ENCODE assay signal across 8 cellular contexts in the genomic region with DNA sequence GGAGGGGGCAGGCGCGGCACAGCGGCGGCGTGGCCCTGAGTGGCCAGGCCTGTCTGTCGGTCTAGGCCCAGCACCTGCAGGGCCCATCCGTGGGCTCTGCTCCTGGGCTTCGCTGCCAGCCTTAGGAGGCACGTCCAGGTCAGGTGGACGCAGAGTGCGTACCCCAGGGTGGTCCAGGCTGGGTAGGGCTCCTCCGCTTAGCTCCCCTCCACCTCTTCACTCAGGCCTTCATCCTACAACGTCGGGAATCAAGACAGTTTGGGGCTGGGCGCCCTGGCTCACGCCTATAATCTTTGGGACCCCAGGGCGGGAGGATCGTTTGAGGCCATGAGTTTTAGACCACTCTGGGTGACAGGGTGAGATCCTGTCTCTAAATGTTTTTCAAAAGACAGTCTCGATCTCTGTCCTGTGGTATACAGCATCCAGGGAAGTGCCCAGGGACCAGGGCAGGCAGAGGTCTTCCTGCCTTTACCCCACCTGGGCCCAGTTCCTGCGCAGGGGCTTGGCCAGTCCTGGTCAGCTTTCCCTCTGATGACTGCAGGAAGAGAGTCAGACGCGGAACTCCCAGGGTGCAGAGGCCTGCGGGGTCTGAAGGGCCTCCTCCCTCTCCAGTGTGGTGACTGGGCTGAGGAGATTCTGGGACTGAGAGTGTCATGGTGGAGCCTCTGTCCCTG. TPM values are rescaled to one million over a fixed set of nuclear protein-coding genes. Genes with fewer than 3 reads are reported as not detected.
DNase-seq lines count a peak whose midpoint lies in the region; ATAC-seq and TF ChIP-seq lines count a peak whose summit lies in the region.
"Not testable (repeated sequence)": the region's sequence is repeated elsewhere in the genome, so short reads cannot be mapped to it uniquely, and the experiment has no call there.

No MANE protein-coding gene starts in this region.

- not testable (repeated sequence) for H3K36me3 Mint-ChIP-seq in HFFc6 (ENCODE audit: low read depth)
- H3K36me3 Mint-ChIP-seq in activated CD8-positive, alpha-beta T cell treated with anti-CD3 and anti-CD28 coated beads for 36 hours (ENCODE audit: low read depth), result peaks cover 32% of the 10 kb centered on the region

- DNase-seq in GM12864 (ENCODE audit: low read depth); activated CD8-positive, alpha-beta T cell treated with anti-CD3 and anti-CD28 coated beads for 36 hours; choroid plexus epithelial cell (ENCODE audit: low read depth); upper lobe of left lung: not testable (repeated sequence)
- DNase-seq in HFFc6 (peak; percentile 5), NCI-H748 (lab: John Stamatoyannopoulos, UW; ENCODE audit: unreplicated experiment) (peak; percentile 2)

- H3K27me3 Mint-ChIP-seq in HFFc6 (ENCODE audit: insufficient read depth); activated CD8-positive, alpha-beta T cell treated with anti-CD3 and anti-CD28 coated beads for 36 hours: not testable (repeated sequence)

- peak overlapping the region; percentile 83 for H3K27ac Mint-ChIP-seq in HFFc6
- peak overlapping the region; percentile 88 for H3K27ac Mint-ChIP-seq in activated CD8-positive, alpha-beta T cell treated with anti-CD3 and anti-CD28 coated beads for 36 hours

- TF ChIP-seq CTCF in GM12864 (IDR thresholded peaks at IDR 0.05; ENCODE audit: low read depth, low read length, missing control alignments); HFFc6 (IDR thresholded peaks at IDR 0.05); activated CD8-positive, alpha-beta T cell treated with anti-CD3 and anti-CD28 coated beads for 36 hours (IDR thresholded peaks at IDR 0.05); choroid plexus epithelial cell (conservative IDR thresholded peaks at IDR 0.05; ENCODE audit: low read depth, low read length); neutrophil (IDR thresholded peaks at IDR 0.05); upper lobe of left lung (IDR thresholded peaks at IDR 0.05): not testable (repeated sequence)

- not testable (repeated sequence) for H3K27me3 ChIP-seq in iPS-15b (ENCODE audit: control insufficient read depth, insufficient read depth, low read length); neutrophil; upper lobe of left lung

- H3K4me1 Mint-ChIP-seq in HFFc6 (ENCODE audit: low read depth), result peaks cover 26% of the 10 kb centered on the region
- peaks cover 13% of the 10 kb centered on the region for H3K4me1 Mint-ChIP-seq in activated CD8-positive, alpha-beta T cell treated with anti-CD3 and anti-CD28 coated beads for 36 hours (ENCODE audit: low read depth)

- intact Hi-C loops in activated CD8-positive, alpha-beta T cell treated with anti-CD3 and anti-CD28 coated beads for 36 hours (cut with micrococcal nuclease), result loop anchor here (5.0 kb wide), 1 partner anchor 154 kb away; no protein-coding TSS in a partner anchor

- CTCF ChIA-PET in activated CD8-positive, alpha-beta T cell treated with anti-CD3 and anti-CD28 coated beads for 36 hours (lab: Charles Lee), result interaction anchor here (1.3 to 3.0 kb wide), 2 partner anchors 159 to 194 kb away, joined by 3 to 15 read pairs; partner anchors contain the start of gene IMP4

- not testable (repeated sequence) for TF ChIP-seq POLR2A in upper lobe of left lung (IDR thresholded peaks at IDR 0.05)

- not testable (repeated sequence) for H3K9ac ChIP-seq in iPS-15b (ENCODE audit: low read depth, low read length)

- POLR2A ChIA-PET in activated CD8-positive, alpha-beta T cell treated with anti-CD3 and anti-CD28 coated beads for 36 hours (lab: Charles Lee), result interaction anchor here (1.2 to 3.3 kb wide), 2 partner anchors 159 to 1306 kb away, joined by 3 to 14 read pairs; partner anchors contain the start of gene IMP4

- H3K36me3 ChIP-seq in iPS-15b (ENCODE audit: control insufficient read depth, insufficient read depth, low read length); neutrophil; upper lobe of left lung: not testable (repeated sequence)

- H3K4me1 ChIP-seq in iPS-15b (ENCODE audit: control insufficient read depth, insufficient read depth, low read length), result not testable (repeated sequence)
- peaks cover 18 to 19% of the 10 kb centered on the region in 2 experiments for H3K4me1 ChIP-seq in neutrophil (ENCODE audit: control insufficient read depth in 1 of 2, insufficient read depth in 1 of 2, low read depth in 1 of 2, low read length in 1 of 2)
- H3K4me1 ChIP-seq in upper lobe of left lung, result peaks cover 12 to 32% (median 21%) of the 10 kb centered on the region in 4 donors

- not testable (repeated sequence) for H3K27ac ChIP-seq in neutrophil
- H3K27ac ChIP-seq in upper lobe of left lung, result peak overlapping the region in 3 of 4 donors; percentile 30 to 93 (median 88)

- H3K4me3 ChIP-seq in GM12864 (ENCODE audit: low read depth, low read length) (peak overlapping the region; percentile 91), choroid plexus epithelial cell (ENCODE audit: low read depth, low read length) (peak overlapping the region; percentile 59), iPS-15b (ENCODE audit: low read depth, low read length) (peak overlapping the region; percentile 53), neutrophil (ENCODE audit: low read depth in 1 of 2, low read length in 1 of 2) (peak overlapping the region; percentile 78 to 87), upper lobe of left lung (peak overlapping the region; percentile 33 to 100 (median 98))

- WGBS in upper lobe of left lung, 2 donors, result 45 to 63% methylated on average over 12 to 15 of the region's 23 CpGs

- not testable (repeated sequence) for ATAC-seq in activated CD8-positive, alpha-beta T cell treated with anti-CD3 and anti-CD28 coated beads for 36 hours; upper lobe of left lung (ENCODE audit: low FRiP score in 2 of 2)

- H3K9me3 Mint-ChIP-seq in HFFc6; activated CD8-positive, alpha-beta T cell treated with anti-CD3 and anti-CD28 coated beads for 36 hours: not testable (repeated sequence)

- not testable (repeated sequence) for TF ChIP-seq EP300 in upper lobe of left lung (IDR thresholded peaks at IDR 0.05)

- not testable (repeated sequence) for H3K9me3 ChIP-seq in iPS-15b (ENCODE audit: control insufficient read depth, insufficient read depth, low read length); neutrophil; upper lobe of left lung

- H3K4me3 Mint-ChIP-seq in HFFc6, result peak overlapping the region; percentile 88
- peak overlapping the region; percentile 80 for H3K4me3 Mint-ChIP-seq in activated CD8-positive, alpha-beta T cell treated with anti-CD3 and anti-CD28 coated beads for 36 hours

RNA-seq across cellular contexts. Expression of gene MZT2B, which starts 0.9 kb away (rescaled TPM):
- 100 to 1,000 TPM; 259 to 361 (median 309) TPM for total RNA-seq in HFFc6 (2021; fragmentation: NEBNext Ultra II Directional; extraction: Animal tissue kit (Norgen Biotek cat#: 25700))
- 100 to 1,000 TPM; 390 to 402 TPM for total RNA-seq in activated CD8-positive, alpha-beta T cell treated with anti-CD3 and anti-CD28 coated beads for 36 hours
- total RNA-seq in upper lobe of left lung, result 100 to 1,000 TPM in 5 of 6 donors, 10 to 100 TPM in 1; 78.7 to 203 (median 130) TPM

RNA-seq across cellular contexts. Expression of gene SMPD4, which starts 1.6 kb away (rescaled TPM):
- 10 to 100 TPM; 59.9 to 75.3 (median 64.6) TPM for total RNA-seq in HFFc6 (2021; fragmentation: NEBNext Ultra II Directional; extraction: Animal tissue kit (Norgen Biotek cat#: 25700))
- 10 to 100 TPM; 73.8 to 75.8 TPM for total RNA-seq in activated CD8-positive, alpha-beta T cell treated with anti-CD3 and anti-CD28 coated beads for 36 hours
- total RNA-seq in upper lobe of left lung, result 100 to 1,000 TPM in 1 of 6 donors, 10 to 100 TPM in 5; 33.3 to 109 (median 44.6) TPM

RNA-seq across cellular contexts. Expression of gene TUBA3E, which starts 15.3 kb away (rescaled TPM):
- total RNA-seq in HFFc6 (2021; fragmentation: NEBNext Ultra II Directional; extraction: Animal tissue kit (Norgen Biotek cat#: 25700)), result not detected
- total RNA-seq in activated CD8-positive, alpha-beta T cell treated with anti-CD3 and anti-CD28 coated beads for 36 hours, result not detected
- total RNA-seq in upper lobe of left lung, result not detected

RNA-seq across cellular contexts. Expression of gene CCDC74B, which starts 38.1 kb away (rescaled TPM):
- total RNA-seq in HFFc6 (2021; fragmentation: NEBNext Ultra II Directional; extraction: Animal tissue kit (Norgen Biotek cat#: 25700)), result 1 to 10 TPM; 3.1 to 6.3 (median 5.0) TPM
- 1 to 10 TPM; 3.0 to 3.5 TPM for total RNA-seq in activated CD8-positive, alpha-beta T cell treated with anti-CD3 and anti-CD28 coated beads for 36 hours
- total RNA-seq in upper lobe of left lung, result 10 to 100 TPM in 3 of 6 donors, 1 to 10 TPM in 2, under 1 TPM in 1; 0.40 to 20.5 (median 9.5) TPM

RNA-seq across cellular contexts. Expression of gene POTEF, which starts 53.9 kb away (rescaled TPM):
- total RNA-seq in HFFc6 (2021; fragmentation: NEBNext Ultra II Directional; extraction: Animal tissue kit (Norgen Biotek cat#: 25700)), result not detected
- total RNA-seq in activated CD8-positive, alpha-beta T cell treated with anti-CD3 and anti-CD28 coated beads for 36 hours, result not detected
- total RNA-seq in upper lobe of left lung, result not detected
